ENCODE assay signal across 9 cellular contexts in genomic region chr1:24929091-24929875, GRCh38. TPM values are rescaled to one million over a fixed set of nuclear protein-coding genes. Genes with fewer than 3 reads are reported as not detected.
DNase-seq lines count a peak whose midpoint lies in the region; FAIRE-seq and TF ChIP-seq lines count a peak whose summit lies in the region.
"Had no signal": no experiment of that assay in that cellular context is flagged by ENCODE, and none has a peak within 500 bp of the region (broad histone marks: within the 10 kb centered on the region; RNA-seq: fewer than 3 reads in every experiment).

No MANE protein-coding gene starts in this region.

- no peak overlapping the region for H3K9ac ChIP-seq in iPS-15b (ENCODE audit: low read depth, low read length)

- DNase-seq in ELR (ENCODE audit: low read depth) (peak; percentile 30), H7 (peak; percentile 86), NCI-H69 (lab: John Stamatoyannopoulos, UW) (peak; percentile 31), NCI-H2107 treated with DMSO at 0.1 percent for 48 hours (lab: John Stamatoyannopoulos, UW; ENCODE audit: unreplicated experiment) (no peak), H54 (ENCODE audit: insufficient read length, low spot score) (no peak)
- DNase-seq in activated T-helper 1 cell treated with anti-CD3 and anti-CD28 coated beads, Interleukin-2, amount 50 U/mL, for 16 hours (ENCODE audit: low read depth in 1 of 2, low spot score in 1 of 2), result peak; percentile 24 to 43
- DNase-seq in stimulated activated CD4-positive, alpha-beta T cell treated with anti-CD3 and anti-CD28 coated beads, TNF-alpha, amount 100 ng/mL, for 24 hours (ENCODE audit: low read depth in 3 of 3), result peak in 2 of 3 experiments; percentile 33 to 52

- no peak for TF ChIP-seq POLR2A in H54 (IDR thresholded peaks at IDR 0.05; ENCODE audit: low read depth, low read length)

- peak overlapping the region; percentile 55 for H3K4me3 ChIP-seq in H7 (ENCODE audit: insufficient read depth, low read depth, low read length)
- H3K4me3 ChIP-seq in iPS-15b (ENCODE audit: low read depth, low read length), result peak overlapping the region; percentile 55

- no peak for FAIRE-seq in H54 (lab: Jason Lieb, UNC)

- peaks cover 89% of the 10 kb centered on the region for H3K27me3 ChIP-seq in H7 (ENCODE audit: control insufficient read depth, insufficient read depth, low read length)
- H3K27me3 ChIP-seq in iPS-15b (ENCODE audit: control insufficient read depth, insufficient read depth, low read length), result peaks cover 88% of the 10 kb centered on the region

- no peaks in the 10 kb centered on the region for H3K36me3 ChIP-seq in H7 (replicated peaks; ENCODE audit: control insufficient read depth, insufficient read depth, low read length)
- no peaks in the 10 kb centered on the region for H3K36me3 ChIP-seq in iPS-15b (ENCODE audit: control insufficient read depth, insufficient read depth, low read length)

- no peaks in the 10 kb centered on the region for H3K9me3 ChIP-seq in iPS-15b (ENCODE audit: control insufficient read depth, insufficient read depth, low read length)

- peaks cover 21% of the 10 kb centered on the region for H3K4me1 ChIP-seq in iPS-15b (ENCODE audit: control insufficient read depth, insufficient read depth, low read length)

RNA-seq across cellular contexts. Expression of gene RUNX3, which starts 0.8 kb away (rescaled TPM):
- 1.3 and 3.5 TPM in 2 replicates for total RNA-seq in H7 (2014; rRNA removed; shearing (Covaris generic))
- total RNA-seq: NCI-H460 had no signal

Comparison
In these comparisons a context has a peak if more than half of its experiments do, and no peak if none do; other contexts are left out.
1. DNase-seq: peak in ELR (single experiment), H7 (single experiment), NCI-H69 (single experiment), activated T-helper 1 cell treated with anti-CD3 and anti-CD28 coated beads, Interleukin-2, amount 50 U/mL, for 16 hours (2 of 2) and stimulated activated CD4-positive, alpha-beta T cell treated with anti-CD3 and anti-CD28 coated beads, TNF-alpha, amount 100 ng/mL, for 24 hours (2 of 3); none in NCI-H2107 treated with DMSO at 0.1 percent for 48 hours (single experiment) and H54 (single experiment).